Comparison of ENCODE assay signal across 12 cellular contexts in genomic region chr15:37015476-37015875, GRCh38.
DNase-seq lines count a peak whose midpoint lies in the region; ATAC-seq and TF ChIP-seq lines count a peak whose summit lies in the region.
"Had no signal": no experiment of that assay in that cellular context is flagged by ENCODE, and none has a peak within 500 bp of the region (broad histone marks: within the 10 kb centered on the region; RNA-seq: fewer than 3 reads in every experiment).

No MANE protein-coding gene starts in this region.

- no peak overlapping the region for H2AFZ ChIP-seq in mammary epithelial cell (ENCODE audit: low read depth, low read length)

- H3K9me3 ChIP-seq in breast epithelium (no peaks in the 10 kb centered on the region), mammary epithelial cell (replicated peaks; ENCODE audit: insufficient read depth, low read length) (no peaks in the 10 kb centered on the region)
- H3K9me3 ChIP-seq: spleen had no signal

- TF ChIP-seq POLR2A in breast epithelium (IDR thresholded peaks at IDR 0.05): no peak

- H3K27ac ChIP-seq in breast epithelium (peak overlapping the region in 1 of 2 donors; percentile 41), mammary epithelial cell (ENCODE audit: insufficient read depth, low read depth, low read length) (no peak overlapping the region), cingulate gyrus (ENCODE audit: low read depth, low read length) (peak overlapping the region; percentile 35)
- H3K27ac ChIP-seq: spleen had no signal

- H3K36me3 ChIP-seq in breast epithelium (no peaks in the 10 kb centered on the region), mammary epithelial cell (ENCODE audit: insufficient read depth, low read length) (no peaks in the 10 kb centered on the region)
- H3K36me3 ChIP-seq: spleen had no signal

- H4K20me1 ChIP-seq in mammary epithelial cell (ENCODE audit: insufficient read depth, low read length): no peaks in the 10 kb centered on the region

- no peak overlapping the region for H3K4me2 ChIP-seq in mammary epithelial cell (ENCODE audit: insufficient read depth, low read depth, low read length)

- dilution Hi-C loops in mammary epithelial cell (cut with HindIII; ENCODE audit: low sequenced_read_pairs): no loop called here

- CTCF ChIA-PET in mammary epithelial cell (lab: Charles Lee; ENCODE audit: low non-redundant PET): no interaction called here

- ATAC-seq in HG02840 (IDR thresholded peaks at IDR 0.05; ENCODE audit: low FRiP score, unreplicated experiment): no peak
- ATAC-seq: K562 had no signal

- H3K27me3 ChIP-seq in breast epithelium (no peaks in the 10 kb centered on the region), mammary epithelial cell (ENCODE audit: insufficient read depth, low read length) (no peaks in the 10 kb centered on the region)
- H3K27me3 ChIP-seq: spleen had no signal

- H3K4me1 ChIP-seq in breast epithelium: no peaks in the 10 kb centered on the region
- no peaks in the 10 kb centered on the region for H3K4me1 ChIP-seq in mammary epithelial cell (ENCODE audit: insufficient read depth, low read length)

- no TSS peak for BruUV-seq in mammary epithelial cell (replicated peaks; lab: Mats Ljungman, UMichigan)

- H3K9ac ChIP-seq in mammary epithelial cell (ENCODE audit: insufficient read depth, low read length): no peak overlapping the region

- TF ChIP-seq CTCF in breast epithelium (IDR thresholded peaks at IDR 0.05): no peak
- TF ChIP-seq CTCF in mammary epithelial cell (conservative IDR thresholded peaks at IDR 0.05 in 1 of 2, IDR thresholded peaks at IDR 0.05 in 1 of 2; ENCODE audit: extremely low read depth in 1 of 2, insufficient read depth in 1 of 2, low read depth in 1 of 2, low read length in 2 of 2): no peak

- intact Hi-C loops in breast epithelium (cut with DNase I; ENCODE audit: low total_unique reads): no loop called here
- intact Hi-C loops in mammary epithelial cell (cut with micrococcal nuclease): no loop called here

- in situ Hi-C loops in mammary epithelial cell (cut with MboI; ENCODE audit: low sequenced_read_pairs in 2 of 2): no loop called here

- no peaks in the 10 kb centered on the region for H3K79me2 ChIP-seq in mammary epithelial cell (ENCODE audit: insufficient read depth, low read length)

- 86% methylated on average over 3 of the region's 4 CpGs for WGBS in mammary epithelial cell (ENCODE audit: low coverage, missing lambda C conversion rate)

- DNase-seq in breast epithelium (ENCODE audit: low spot score in 2 of 2): no peak
- no peak for DNase-seq in mammary epithelial cell
- peak; percentile 2 for DNase-seq in kidney tubule cell (ENCODE audit: low spot score)
- DNase-seq in GM19240 (ENCODE audit: insufficient read length, low spot score): no peak
- no peak for DNase-seq in NCI-H1436 (lab: John Stamatoyannopoulos, UW)
- DNase-seq in stimulated activated CD4-positive, alpha-beta T cell treated with anti-CD3 and anti-CD28 coated beads, Interleukin-4, amount 100 ng/mL, for 24 hours: no peak
- DNase-seq: naive B cell, SIG-M5, spleen had no signal

- peak overlapping the region in 2 of 3 donors; percentile 1 to 17 for H3K4me3 ChIP-seq in breast epithelium
- no peak overlapping the region for H3K4me3 ChIP-seq in mammary epithelial cell (replicated peaks in 1 of 3; ENCODE audit: insufficient read depth in 1 of 3, low read depth in 2 of 3, low read length in 3 of 3)
- H3K4me3 ChIP-seq: K562, spleen had no signal

Comparison
In these comparisons a context has a peak if more than half of its experiments do, and no peak if none do; other contexts are left out.
1. H3K4me3 ChIP-seq: peak in breast epithelium (2 of 3); none in mammary epithelial cell (0 of 3).